In genomic region chr7:82404094-82404493, GRCh38 we compare ENCODE assay signal across 25 cellular contexts. TPM values are rescaled to one million over a fixed set of nuclear protein-coding genes. Genes with fewer than 3 reads are reported as not detected.
"Had no signal": no experiment of that assay in that cellular context is flagged by ENCODE, and none has a peak within 500 bp of the region (broad histone marks: within the 10 kb centered on the region; RNA-seq: fewer than 3 reads in every experiment).

No MANE protein-coding gene starts in this region.

- H3K27me3 ChIP-seq: breast epithelium had no signal

- H3K27ac ChIP-seq: breast epithelium, SK-N-MC had no signal

- DNase-seq: activated B cell treated with CpG ODN at 0.5 μM for 24 hours; activated CD4-positive, alpha-beta T cell treated with anti-CD3 and anti-CD28 coated beads for 1 hour; activated CD4-positive, alpha-beta T cell treated with anti-CD3 and anti-CD28 coated beads, Interleukin-2, amount 10 ng/mL, durations not matched to agents 24 days and 14 days; activated CD4-positive, alpha-beta T cell treated with anti-CD3 and anti-CD28 coated beads, Interleukin-2, amount 50 U/mL, for 48 hours; activated CD8-positive, alpha-beta memory T cell treated with anti-CD3 and anti-CD28 coated beads, Interleukin-2, amount 10 ng/mL, durations not matched to agents 7 days and 5 days; activated effector memory CD4-positive, alpha-beta T cell treated with Interleukin-2 at 50 U/mL for 16 hours; activated naive CD4-positive, alpha-beta T cell; activated T-cell treated with anti-CD3 and anti-CD28 coated beads, Interleukin-2, amount 50 U/mL, for 24 hours; aorta; MM.1S; NCI-H1105; NCI-H1436 treated with DMSO at 0.1 percent for 48 hours; NCI-H187; NCI-H2081; NCI-H510A treated with DMSO at 0.1 percent for 48 hours; PC-3; SIG-M5; T-cell; T-helper 2 cell; T1000 had no signal

- H3K4me1 Mint-ChIP-seq: activated B cell treated with CpG ODN at 0.5 μM for 24 hours; activated CD4-positive, alpha-beta T cell treated with anti-CD3 and anti-CD28 coated beads, Interleukin-2, amount 10 ng/mL, durations not matched to agents 24 days and 14 days; activated CD8-positive, alpha-beta memory T cell treated with anti-CD3 and anti-CD28 coated beads, Interleukin-2, amount 10 ng/mL, durations not matched to agents 7 days and 5 days; activated naive CD4-positive, alpha-beta T cell treated with anti-CD3 and anti-CD28 coated beads, Interleukin-2, amount 50 U/mL, for 24 hours; T-cell had no signal

- H3K36me3 Mint-ChIP-seq: activated CD8-positive, alpha-beta memory T cell treated with anti-CD3 and anti-CD28 coated beads, Interleukin-2, amount 10 ng/mL, durations not matched to agents 7 days and 5 days; activated naive CD4-positive, alpha-beta T cell treated with anti-CD3 and anti-CD28 coated beads, Interleukin-2, amount 50 U/mL, for 24 hours; T-cell had no signal

- H3K9me3 Mint-ChIP-seq: activated CD4-positive, alpha-beta T cell treated with anti-CD3 and anti-CD28 coated beads, Interleukin-2, amount 10 ng/mL, durations not matched to agents 24 days and 14 days; activated naive CD4-positive, alpha-beta T cell treated with anti-CD3 and anti-CD28 coated beads, Interleukin-2, amount 50 U/mL, for 24 hours had no signal

- H3K27ac Mint-ChIP-seq: activated B cell treated with CpG ODN at 0.5 μM for 24 hours; activated CD4-positive, alpha-beta T cell treated with anti-CD3 and anti-CD28 coated beads, Interleukin-2, amount 10 ng/mL, durations not matched to agents 24 days and 14 days; activated CD8-positive, alpha-beta memory T cell treated with anti-CD3 and anti-CD28 coated beads, Interleukin-2, amount 10 ng/mL, durations not matched to agents 7 days and 5 days; activated naive CD4-positive, alpha-beta T cell treated with anti-CD3 and anti-CD28 coated beads, Interleukin-2, amount 50 U/mL, for 24 hours; activated T-cell treated with anti-CD3 and anti-CD28 coated beads, Interleukin-2, amount 50 U/mL, for 24 hours; activated T-helper 1 cell treated with anti-CD3 and anti-CD28 coated beads, Interleukin-12 subunit alpha, Interleukin-12 subunit beta, Interleukin-2, Interleukin-4 antibody, amounts not matched to agents 30 ng/mL and 10 ng/mL and 1 ng/mL, durations not matched to agents 14 hours and 24 hours and 36 hours; T-cell had no signal

- H3K27me3 Mint-ChIP-seq: activated B cell treated with CpG ODN at 0.5 μM for 24 hours; activated CD4-positive, alpha-beta T cell treated with anti-CD3 and anti-CD28 coated beads, Interleukin-2, amount 10 ng/mL, durations not matched to agents 24 days and 14 days; activated CD8-positive, alpha-beta memory T cell treated with anti-CD3 and anti-CD28 coated beads, Interleukin-2, amount 10 ng/mL, durations not matched to agents 7 days and 5 days; activated naive CD4-positive, alpha-beta T cell treated with anti-CD3 and anti-CD28 coated beads, Interleukin-2, amount 50 U/mL, for 24 hours; activated T-cell treated with anti-CD3 and anti-CD28 coated beads, Interleukin-2, amount 50 U/mL, for 24 hours had no signal

- ATAC-seq: activated CD8-positive, alpha-beta memory T cell treated with anti-CD3 and anti-CD28 coated beads, Interleukin-2, amount 10 ng/mL, durations not matched to agents 7 days and 5 days; PC-3; T-cell had no signal

- FAIRE-seq: TTC549 had no signal

- H3K4me1 ChIP-seq: breast epithelium had no signal

- H3K4me3 ChIP-seq: breast epithelium, SK-N-MC had no signal

- H3K36me3 ChIP-seq: breast epithelium had no signal

- H3K4me3 Mint-ChIP-seq: activated B cell treated with CpG ODN at 0.5 μM for 24 hours; activated CD4-positive, alpha-beta T cell treated with anti-CD3 and anti-CD28 coated beads, Interleukin-2, amount 10 ng/mL, durations not matched to agents 24 days and 14 days; activated CD8-positive, alpha-beta memory T cell treated with anti-CD3 and anti-CD28 coated beads, Interleukin-2, amount 10 ng/mL, durations not matched to agents 7 days and 5 days; activated naive CD4-positive, alpha-beta T cell treated with anti-CD3 and anti-CD28 coated beads, Interleukin-2, amount 50 U/mL, for 24 hours; activated T-cell treated with anti-CD3 and anti-CD28 coated beads, Interleukin-2, amount 50 U/mL, for 24 hours; activated T-helper 1 cell treated with anti-CD3 and anti-CD28 coated beads, Interleukin-12 subunit alpha, Interleukin-12 subunit beta, Interleukin-2, Interleukin-4 antibody, amounts not matched to agents 30 ng/mL and 10 ng/mL and 1 ng/mL, durations not matched to agents 14 hours and 24 hours and 36 hours; T-cell had no signal

- H3K9me3 ChIP-seq: breast epithelium had no signal

RNA-seq across cellular contexts. Expression of gene CACNA2D1, which starts 39.5 kb away (rescaled TPM):
- total RNA-seq: activated B cell treated with CpG ODN at 0.5 μM for 24 hours; activated CD4-positive, alpha-beta T cell treated with anti-CD3 and anti-CD28 coated beads, Interleukin-2, amount 10 ng/mL, durations not matched to agents 24 days and 14 days; activated T-helper 1 cell treated with anti-CD3 and anti-CD28 coated beads, Interleukin-12 subunit alpha, Interleukin-12 subunit beta, Interleukin-2, Interleukin-4 antibody, amounts not matched to agents 30 ng/mL and 10 ng/mL and 1 ng/mL, durations not matched to agents 14 hours and 24 hours and 36 hours had no signal
